In genomic region chr18:5207471-5207870, GRCh38 we compare ENCODE assay signal across 29 cellular contexts. TPM values are rescaled to one million over a fixed set of nuclear protein-coding genes. Genes with fewer than 3 reads are reported as not detected.
DNase-seq lines count a peak whose midpoint lies in the region; TF ChIP-seq lines count a peak whose summit lies in the region.
"Had no signal": no experiment of that assay in that cellular context is flagged by ENCODE, and none has a peak within 500 bp of the region (broad histone marks: within the 10 kb centered on the region; RNA-seq: fewer than 3 reads in every experiment).

No MANE protein-coding gene starts in this region.

- no peaks in the 10 kb centered on the region for H3K36me3 Mint-ChIP-seq in activated naive CD8-positive, alpha-beta T cell treated with anti-CD3 and anti-CD28 coated beads for 36 hours
- H3K36me3 Mint-ChIP-seq: CD14-positive monocyte; CD4-positive, alpha-beta memory T cell; CD4-positive, CD25-positive, alpha-beta regulatory T cell; CD8-positive, alpha-beta memory T cell had no signal

- H3K36me3 ChIP-seq in KMS-11 (ENCODE audit: insufficient read depth) (no peaks in the 10 kb centered on the region), mesodermal cell (ENCODE audit: control insufficient read depth, insufficient read depth, low read length) (no peaks in the 10 kb centered on the region), parathyroid adenoma (ENCODE audit: control insufficient read depth, insufficient read depth, low read length) (no peaks in the 10 kb centered on the region)
- H3K36me3 ChIP-seq: BE2C, BLaER1 had no signal

- H2AFZ ChIP-seq in KMS-11 (ENCODE audit: low read depth) (peak overlapping the region; percentile 38; the same call in 1 of the 2 replicates), parathyroid adenoma (no peak overlapping the region)

- no peaks in the 10 kb centered on the region for H4K20me1 ChIP-seq in KMS-11 (ENCODE audit: insufficient read depth)
- H4K20me1 ChIP-seq: BLaER1 had no signal

- H3K9me3 Mint-ChIP-seq in activated naive CD8-positive, alpha-beta T cell treated with anti-CD3 and anti-CD28 coated beads for 36 hours, result no peaks in the 10 kb centered on the region
- H3K9me3 Mint-ChIP-seq: CD4-positive, CD25-positive, alpha-beta regulatory T cell had no signal

- H3K4me3 Mint-ChIP-seq in activated naive CD8-positive, alpha-beta T cell treated with anti-CD3 and anti-CD28 coated beads for 36 hours, result no peak overlapping the region
- H3K4me3 Mint-ChIP-seq: CD14-positive monocyte; CD4-positive, alpha-beta memory T cell; CD4-positive, CD25-positive, alpha-beta regulatory T cell; CD8-positive, alpha-beta memory T cell had no signal

- H3K4me2 ChIP-seq in KMS-11 (peak overlapping the region; percentile 79), parathyroid adenoma (ENCODE audit: low read length) (peak overlapping the region; percentile 28)
- H3K4me2 ChIP-seq: BLaER1 had no signal

- WGBS in mesodermal cell (ENCODE audit: insufficient coverage in 2 of 2), 2 experiments, result no CpG with 5 or more reads among the region's 1 CpG

- TF ChIP-seq CTCF in KMS-11 (conservative IDR thresholded peaks at IDR 0.05; ENCODE audit: low read depth, low read length), result no peak
- TF ChIP-seq CTCF in parathyroid adenoma (IDR thresholded peaks at IDR 0.05), result no peak

- H3K4me1 ChIP-seq in KMS-11 (ENCODE audit: low read depth, poor library complexity, severe bottlenecking) (peaks cover 34% of the 10 kb centered on the region), mesodermal cell (ENCODE audit: control insufficient read depth, insufficient read depth, low read length, poor library complexity, severe bottlenecking) (no peaks in the 10 kb centered on the region), parathyroid adenoma (peaks cover 20% of the 10 kb centered on the region)
- H3K4me1 ChIP-seq: BE2C, BLaER1 had no signal

- H3K4me3 ChIP-seq in KMS-11 (IDR thresholded peaks at IDR 0.05; ENCODE audit: insufficient read depth, low read depth, low read length) (no peak overlapping the region), mesodermal cell (ENCODE audit: extremely low read depth, insufficient read depth, low read length, poor library complexity, severe bottlenecking) (no peak overlapping the region), parathyroid adenoma (ENCODE audit: low read depth, low read length) (no peak overlapping the region)
- H3K4me3 ChIP-seq: BLaER1, GM12878 had no signal

- H3K27ac ChIP-seq in KMS-11, result peak overlapping the region; percentile 82
- peak overlapping the region; percentile 41 for H3K27ac ChIP-seq in mesodermal cell (ENCODE audit: low read depth, low read length, severe bottlenecking)
- H3K27ac ChIP-seq in parathyroid adenoma, result peak overlapping the region; percentile 82
- H3K27ac ChIP-seq: BLaER1 had no signal

- peaks cover 2% of the 10 kb centered on the region for H3K4me1 Mint-ChIP-seq in activated naive CD8-positive, alpha-beta T cell treated with anti-CD3 and anti-CD28 coated beads for 36 hours
- H3K4me1 Mint-ChIP-seq: CD14-positive monocyte; CD4-positive, alpha-beta memory T cell; CD8-positive, alpha-beta memory T cell had no signal

- no peaks in the 10 kb centered on the region for H3K27me3 ChIP-seq in KMS-11 (ENCODE audit: insufficient read depth, low read depth)
- H3K27me3 ChIP-seq in parathyroid adenoma (ENCODE audit: control insufficient read depth, insufficient read depth, low read length), result no peaks in the 10 kb centered on the region
- H3K27me3 ChIP-seq: BE2C, BLaER1 had no signal

- no peak overlapping the region for H3K27ac Mint-ChIP-seq in activated naive CD8-positive, alpha-beta T cell treated with anti-CD3 and anti-CD28 coated beads for 36 hours
- H3K27ac Mint-ChIP-seq: CD14-positive monocyte; CD4-positive, alpha-beta memory T cell; CD4-positive, CD25-positive, alpha-beta regulatory T cell; CD8-positive, alpha-beta memory T cell had no signal

- DNase-seq in SK-N-DZ (ENCODE audit: low spot score) (peak; percentile 84), dermis blood vessel endothelial cell (no peak), KG1 (lab: John Stamatoyannopoulos, UW) (no peak)
- DNase-seq in activated naive CD8-positive, alpha-beta T cell treated with anti-CD3 and anti-CD28 coated beads for 36 hours, result no peak
- DNase-seq: 8988T; ACHN; BE2C; C1 segment of cervical spinal cord; CD4-positive, alpha-beta memory T cell; CD4-positive, CD25-positive, alpha-beta regulatory T cell; CD8-positive, alpha-beta memory T cell; COR-L47; DMS 273 treated with DMSO at 0.1 percent for 48 hours; DMS153; DMS53; DMS79; DND-41; EL; GDM1 had no signal

- no peaks in the 10 kb centered on the region for H3K27me3 Mint-ChIP-seq in activated naive CD8-positive, alpha-beta T cell treated with anti-CD3 and anti-CD28 coated beads for 36 hours

- H3K79me2 ChIP-seq in KMS-11 (ENCODE audit: insufficient read depth, low read depth) (no peaks in the 10 kb centered on the region), parathyroid adenoma (peaks cover 8% of the 10 kb centered on the region)

- no peaks in the 10 kb centered on the region for H3K9me3 ChIP-seq in mesodermal cell (ENCODE audit: control insufficient read depth, low read length)
- H3K9me3 ChIP-seq in parathyroid adenoma (ENCODE audit: control insufficient read depth, low read length), result no peaks in the 10 kb centered on the region
- H3K9me3 ChIP-seq: BE2C, BLaER1 had no signal

- H3K9ac ChIP-seq in KMS-11 (peak overlapping the region; percentile 24; the same call in 1 of the 2 replicates), parathyroid adenoma (no peak overlapping the region)
- H3K9ac ChIP-seq: BLaER1 had no signal

RNA-seq across cellular contexts. Expression of gene AKAIN1, which starts 10.4 kb away (rescaled TPM):
- polyA plus RNA-seq in SK-N-DZ (2014; cell fraction: cytosol; rRNA removed), result 9.6 and 10.2 TPM in 2 replicates
- polyA plus RNA-seq in SK-N-DZ (2014; cell fraction: nucleus; rRNA removed), result 4.8 and 5.7 TPM in 2 replicates
- not detected for polyA plus RNA-seq in mesodermal cell (2013, experiment 1 of 2)
- not detected for polyA plus RNA-seq in mesodermal cell (2013, experiment 2 of 2)
- not detected in 2 replicates for total RNA-seq in dermis blood vessel endothelial cell
- total RNA-seq in activated naive CD8-positive, alpha-beta T cell treated with anti-CD3 and anti-CD28 coated beads for 36 hours, result not detected
- total RNA-seq: A673; CD4-positive, alpha-beta memory T cell; CD4-positive, CD25-positive, alpha-beta regulatory T cell; CD8-positive, alpha-beta memory T cell; Daoy; G401; GM12878 had no signal
- polyA plus RNA-seq: AG04450; CD14-positive monocyte; CD4-positive, alpha-beta memory T cell; CD4-positive, CD25-positive, alpha-beta regulatory T cell; CD8-positive, alpha-beta memory T cell; GM12878 had no signal
